12 cellular contexts compared by ENCODE assay signal in the genomic region with DNA sequence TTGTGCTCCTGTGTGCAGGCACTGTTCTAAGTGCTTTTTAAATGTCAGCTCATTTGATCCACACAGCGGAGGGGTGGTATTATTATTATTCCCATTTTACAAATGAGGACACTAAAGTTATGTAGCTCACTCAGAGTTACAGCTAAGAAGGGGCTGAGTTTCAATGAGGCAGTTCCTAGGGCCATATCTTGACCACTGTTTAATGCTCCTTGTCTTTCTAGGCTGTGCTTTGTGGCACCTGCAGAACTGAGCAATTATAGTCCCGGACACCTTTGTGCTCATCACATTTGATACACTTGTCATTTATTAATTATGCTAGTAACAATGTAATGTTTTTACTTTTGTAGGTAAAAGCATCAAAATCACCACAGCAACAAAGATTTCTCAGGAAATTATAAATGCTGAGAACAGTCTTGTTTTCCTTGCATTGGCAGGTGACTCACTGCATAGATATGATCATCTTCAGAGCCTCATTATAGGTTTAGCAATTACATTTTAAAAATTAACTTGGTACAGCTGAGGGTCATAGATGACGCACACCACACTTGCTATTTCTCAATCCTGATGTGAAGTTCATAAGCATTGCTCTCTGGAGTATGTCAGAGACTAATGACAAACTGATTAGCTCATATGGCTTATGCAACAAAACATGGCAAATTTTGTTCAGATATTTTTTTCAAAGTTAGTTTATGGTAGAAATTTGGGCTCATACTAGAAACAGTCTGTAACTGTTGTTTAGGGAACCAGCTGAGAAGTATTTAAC.
DNase-seq lines count a peak whose midpoint lies in the region; ATAC-seq, FAIRE-seq and TF ChIP-seq lines count a peak whose summit lies in the region.
"Had no signal": no experiment of that assay in that cellular context is flagged by ENCODE, and none has a peak within 500 bp of the region (broad histone marks: within the 10 kb centered on the region; RNA-seq: fewer than 3 reads in every experiment).

No MANE protein-coding gene starts in this region.

- intact Hi-C loops in left cardiac atrium (cut with DNase I): no loop called here
- intact Hi-C loops in cardiac septum (cut with DNase I): no loop called here

- no peaks in the 10 kb centered on the region for H3K9me3 Mint-ChIP-seq in endothelial cell (ENCODE audit: unreplicated experiment)
- H3K9me3 Mint-ChIP-seq: activated CD4-positive, alpha-beta memory T cell treated with anti-CD3 and anti-CD28 coated beads for 36 hours; central memory CD8-positive, alpha-beta T cell had no signal

- no peaks in the 10 kb centered on the region for H3K4me1 Mint-ChIP-seq in endothelial cell (ENCODE audit: unreplicated experiment)
- H3K4me1 Mint-ChIP-seq: central memory CD8-positive, alpha-beta T cell had no signal

- peak; percentile 95 for FAIRE-seq in urothelium cell line (lab: Jason Lieb, UNC)
- FAIRE-seq: GM18507 had no signal

- H3K27ac ChIP-seq in VCaP (peak overlapping the region; percentile 21; the same call in 1 of the 2 replicates), coronary artery (no peak overlapping the region)
- H3K27ac ChIP-seq: BLaER1 treated with 17β-estradiol and CSF1 and Interleukin-3, amounts not matched to agents 10 nM and 100 nM had no signal

- no peak overlapping the region for H3K27ac Mint-ChIP-seq in endothelial cell (ENCODE audit: unreplicated experiment)
- H3K27ac Mint-ChIP-seq: activated CD4-positive, alpha-beta memory T cell treated with anti-CD3 and anti-CD28 coated beads for 36 hours had no signal

- H3K36me3 Mint-ChIP-seq in endothelial cell (ENCODE audit: low read depth, unreplicated experiment): no peaks in the 10 kb centered on the region
- H3K36me3 Mint-ChIP-seq: activated CD4-positive, alpha-beta memory T cell treated with anti-CD3 and anti-CD28 coated beads for 36 hours had no signal

- TF ChIP-seq CTCF in VCaP (conservative IDR thresholded peaks at IDR 0.05) (no peak), endothelial cell (IDR thresholded peaks at IDR 0.05; ENCODE audit: unreplicated experiment) (no peak), coronary artery (IDR thresholded peaks at IDR 0.05) (no peak)

- DNase-seq in left cardiac atrium (no peak), cardiac septum (ENCODE audit: low spot score) (no peak), glomerular endothelial cell (ENCODE audit: extremely low read depth, low read depth, low spot score) (peak; percentile 65), urothelium cell line (ENCODE audit: low spot score) (no peak), GM19240 (ENCODE audit: insufficient read length, low spot score) (no peak), endothelial cell (ENCODE audit: low spot score) (no peak), coronary artery (ENCODE audit: low spot score) (no peak)
- DNase-seq: activated CD4-positive, alpha-beta memory T cell treated with anti-CD3 and anti-CD28 coated beads for 36 hours had no signal

- ATAC-seq in left cardiac atrium: peak; percentile 38 to 97

- H3K4me3 Mint-ChIP-seq in endothelial cell (ENCODE audit: unreplicated experiment): no peak overlapping the region
- H3K4me3 Mint-ChIP-seq: activated CD4-positive, alpha-beta memory T cell treated with anti-CD3 and anti-CD28 coated beads for 36 hours; central memory CD8-positive, alpha-beta T cell had no signal

- H3K27me3 Mint-ChIP-seq in endothelial cell (ENCODE audit: unreplicated experiment): no peaks in the 10 kb centered on the region

- no peak overlapping the region for H3K4me3 ChIP-seq in coronary artery
- H3K4me3 ChIP-seq: BLaER1 treated with 17β-estradiol and CSF1 and Interleukin-3, amounts not matched to agents 10 nM and 100 nM had no signal
